ENCODE assay signal across 1 cellular context in genomic region chr2:101771226-101771906, GRCh38.
TF ChIP-seq lines count a peak whose summit lies in the region.

No MANE protein-coding gene starts in this region.

TF ChIP-seq in WTC11, 78 proteins besides CTCF, POLR2A, EP300 and RAD21:
- TF ChIP-seq NFE2L1 (CRISPR knock-in tag; IDR thresholded peaks at IDR 0.05), result no peak
- TF ChIP-seq NR2C2 (CRISPR knock-in tag; IDR thresholded peaks at IDR 0.05), result no peak
- no peak for TF ChIP-seq ZNF396 (CRISPR knock-in tag; IDR thresholded peaks at IDR 0.05; ENCODE audit: borderline replicate concordance)
- TF ChIP-seq JUN (CRISPR knock-in tag; IDR thresholded peaks at IDR 0.05), result no peak
- no peak for TF ChIP-seq SMAD3 (CRISPR knock-in tag; IDR thresholded peaks at IDR 0.05; ENCODE audit: borderline replicate concordance)
